In the genomic region with DNA sequence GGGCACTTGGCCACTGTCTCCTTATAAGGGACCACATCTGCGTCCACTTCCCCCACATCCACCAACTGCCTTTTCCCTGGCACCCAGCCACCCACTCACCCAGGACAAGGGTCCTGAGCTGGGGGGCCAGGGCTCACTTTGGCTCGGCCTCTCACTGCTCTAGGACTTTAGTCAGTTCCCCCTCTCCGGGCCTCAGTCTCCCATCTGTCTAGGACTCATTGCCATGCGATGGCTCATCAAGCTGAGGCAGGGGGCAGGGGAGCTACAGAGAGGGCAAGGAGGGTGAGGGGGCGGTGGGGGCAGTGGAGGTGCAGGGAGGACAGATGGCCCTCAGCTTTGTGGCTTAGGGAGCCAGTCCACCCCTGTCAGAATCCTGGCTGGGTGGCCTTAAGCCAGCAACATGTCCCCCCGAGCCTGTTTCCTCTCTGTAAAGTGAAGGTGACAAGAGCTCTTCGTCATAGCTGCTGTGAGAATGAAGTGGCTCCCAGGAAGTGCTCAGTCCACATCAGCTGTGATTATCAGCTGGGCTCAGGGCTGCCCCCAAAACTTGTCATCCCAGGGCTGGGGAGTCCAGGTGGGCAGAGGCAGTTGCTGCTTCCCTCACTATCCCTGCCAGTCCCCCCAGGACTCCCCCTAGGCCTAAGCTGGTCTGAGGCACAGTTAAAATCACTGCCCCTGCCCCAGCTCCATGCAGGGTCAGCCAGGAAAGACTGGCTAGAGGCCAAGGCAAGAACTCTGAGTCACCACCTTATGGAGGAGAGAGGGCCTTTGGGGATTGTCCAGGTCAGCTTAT, we compare ENCODE assay signal across 8 cellular contexts. TPM values are rescaled to one million over a fixed set of nuclear protein-coding genes. Genes with fewer than 3 reads are reported as not detected.
DNase-seq lines count a peak whose midpoint lies in the region; ATAC-seq and TF ChIP-seq lines count a peak whose summit lies in the region.

No MANE protein-coding gene starts in this region.

- H3K9me3 ChIP-seq in DOHH2 (ENCODE audit: control insufficient read depth, insufficient read depth, low read length): no peaks in the 10 kb centered on the region
- H3K9me3 ChIP-seq in body of pancreas: no peaks in the 10 kb centered on the region
- no peaks in the 10 kb centered on the region for H3K9me3 ChIP-seq in neuronal stem cell (replicated peaks in 1 of 2; ENCODE audit: control insufficient read depth in 2 of 2, insufficient read depth in 1 of 2, low read depth in 1 of 2, low read length in 2 of 2)

- intact Hi-C loops in body of pancreas (cut with DNase I): no loop called here

- H2BK12ac ChIP-seq in neuronal stem cell (ENCODE audit: low read length): no peak overlapping the region

- TF ChIP-seq POLR2A in NB4 (IDR thresholded peaks at IDR 0.05; ENCODE audit: extremely low read depth, insufficient read length) (no peak), body of pancreas (IDR thresholded peaks at IDR 0.05) (no peak)

- H2AFZ ChIP-seq in neuronal stem cell (ENCODE audit: low read length): no peak overlapping the region

- peaks cover 83% of the 10 kb centered on the region for H3K36me3 ChIP-seq in DOHH2 (ENCODE audit: control insufficient read depth, low read length)
- H3K36me3 ChIP-seq in body of pancreas (replicated peaks in 1 of 2; ENCODE audit: insufficient read depth in 1 of 2, low read depth in 2 of 2): no peaks in the 10 kb centered on the region
- no peaks in the 10 kb centered on the region for H3K36me3 ChIP-seq in neuronal stem cell (replicated peaks in 1 of 2; ENCODE audit: control insufficient read depth in 2 of 2, insufficient read depth in 2 of 2, low read length in 2 of 2)

- H3K4ac ChIP-seq in neuronal stem cell (ENCODE audit: low read length): no peak overlapping the region

- H2BK15ac ChIP-seq in neuronal stem cell (ENCODE audit: low read length): peak overlapping the region; percentile 41

- no peak overlapping the region for H4K8ac ChIP-seq in neuronal stem cell (ENCODE audit: low read depth, low read length)

- H4K91ac ChIP-seq in neuronal stem cell (ENCODE audit: low read depth, low read length, poor library complexity): no peak overlapping the region

- 74 to 77% methylated on average over 6 to 7 of the region's 7 CpGs for WGBS in body of pancreas, 2 donors
- WGBS in neuronal stem cell (ENCODE audit: extremely low coverage in 2 of 2, insufficient read length in 2 of 2, insufficient replicate concordance in 1 of 2), 2 donors: no CpG with 5 or more reads among the region's 7 CpGs

- TF ChIP-seq CTCF in DOHH2 (IDR thresholded peaks at IDR 0.05; ENCODE audit: low read depth, low read length, poor library complexity, severe bottlenecking) (no peak), NB4 (IDR thresholded peaks at IDR 0.05; ENCODE audit: low read depth, low read length) (no peak), body of pancreas (IDR thresholded peaks at IDR 0.05) (no peak)

- no peaks in the 10 kb centered on the region for H3K9me2 ChIP-seq in DOHH2 (replicated peaks; ENCODE audit: control insufficient read depth, low read length)

- peak overlapping the region; percentile 91 for H3K27ac ChIP-seq in DOHH2 (ENCODE audit: low read depth, low read length)
- peak overlapping the region in 2 of 4 donors; percentile 18 to 25 for H3K27ac ChIP-seq in body of pancreas
- H3K27ac ChIP-seq in neuronal stem cell (replicated peaks; ENCODE audit: low read length): no peak overlapping the region

- H3F3A ChIP-seq in DOHH2 (ENCODE audit: control insufficient read depth, insufficient read depth): peaks cover 12% of the 10 kb centered on the region

- peaks cover 30% of the 10 kb centered on the region for H3K79me2 ChIP-seq in DOHH2 (ENCODE audit: control insufficient read depth, low read length)

- no peak overlapping the region for H2BK120ac ChIP-seq in neuronal stem cell (ENCODE audit: low read depth, low read length)

- no peaks in the 10 kb centered on the region for H4K20me1 ChIP-seq in DOHH2 (ENCODE audit: control insufficient read depth, insufficient read depth, low read depth, low read length)

- H2AK5ac ChIP-seq in neuronal stem cell (ENCODE audit: low read depth, low read length): peak overlapping the region; percentile 77

- peak overlapping the region; percentile 61 for H3K4me3 ChIP-seq in DOHH2 (ENCODE audit: low read length)
- no peak overlapping the region for H3K4me3 ChIP-seq in NB4 (ENCODE audit: low read depth, low read length)
- no peak overlapping the region for H3K4me3 ChIP-seq in body of pancreas
- no peak overlapping the region for H3K4me3 ChIP-seq in neuronal stem cell (ENCODE audit: low read length in 2 of 2)

- H3K9ac ChIP-seq in neuronal stem cell (ENCODE audit: low read depth, low read length, poor library complexity): peak overlapping the region; percentile 33

- H3K18ac ChIP-seq in neuronal stem cell (ENCODE audit: low read length): peak overlapping the region; percentile 54

- peak overlapping the region; percentile 73 for H3K4me2 ChIP-seq in DOHH2 (ENCODE audit: low read length)
- no peak overlapping the region for H3K4me2 ChIP-seq in neuronal stem cell (ENCODE audit: insufficient read depth, low read length, poor library complexity, severe bottlenecking)

- no peaks in the 10 kb centered on the region for H3K79me1 ChIP-seq in neuronal stem cell (ENCODE audit: low read depth, low read length)

- H2BK5ac ChIP-seq in neuronal stem cell (ENCODE audit: low read length): no peak overlapping the region

- H3K27me3 ChIP-seq in DOHH2 (ENCODE audit: control insufficient read depth, low read length) (no peaks in the 10 kb centered on the region), body of pancreas (no peaks in the 10 kb centered on the region), neuronal stem cell (ENCODE audit: control insufficient read depth in 3 of 3, insufficient read depth in 3 of 3, low read depth in 1 of 3, low read length in 3 of 3) (peaks cover 0 to 48% (median 0%) of the 10 kb centered on the region in 3 experiments)

- peak overlapping the region; percentile 50 for H3K14ac ChIP-seq in neuronal stem cell (ENCODE audit: low read length)

- H3K4me1 ChIP-seq in DOHH2 (ENCODE audit: control insufficient read depth, low read length): peaks cover 63% of the 10 kb centered on the region
- peaks cover 15% of the 10 kb centered on the region for H3K4me1 ChIP-seq in body of pancreas
- no peaks in the 10 kb centered on the region for H3K4me1 ChIP-seq in neuronal stem cell (ENCODE audit: control insufficient read depth in 2 of 2, insufficient read depth in 1 of 2, low read depth in 1 of 2, low read length in 2 of 2)

- H3K23ac ChIP-seq in neuronal stem cell (ENCODE audit: low read depth, low read length, poor library complexity): peak overlapping the region; percentile 77

- DNase-seq in NB4 (ENCODE audit: low read depth) (peak; percentile 54), body of pancreas (peak in 2 of 4 donors; percentile 26 to 53), neuronal stem cell (ENCODE audit: low spot score) (no peak), midbrain (lab: John Stamatoyannopoulos, UW) (no peak), NCI-H2029 treated with DMSO at 0.1 percent for 48 hours (lab: John Stamatoyannopoulos, UW) (no peak)

- ATAC-seq in body of pancreas (peak; percentile 8), GM19351 (IDR thresholded peaks at IDR 0.05; ENCODE audit: unreplicated experiment) (no peak), GM19452 (IDR thresholded peaks at IDR 0.05; ENCODE audit: unreplicated experiment) (no peak)

RNA-seq across cellular contexts. Expression of a gene that starts 14.9 kb away (rescaled TPM):
- total RNA-seq in body of pancreas: 1 to 10 TPM; 4.3 to 4.9 TPM
- 1.2 TPM for polyA plus RNA-seq in neuronal stem cell (2013, experiment 1 of 2)
- 1.1 TPM for polyA plus RNA-seq in neuronal stem cell (2013, experiment 2 of 2)

RNA-seq across cellular contexts. Expression of a gene that starts 16.9 kb away (rescaled TPM):
- total RNA-seq in body of pancreas: 1 to 10 TPM; 1.3 to 4.2 TPM
- polyA plus RNA-seq in neuronal stem cell (2013, experiment 1 of 2): 0.22 TPM
- 0.28 TPM for polyA plus RNA-seq in neuronal stem cell (2013, experiment 2 of 2)

RNA-seq across cellular contexts. Expression of a gene that starts 41.2 kb away (rescaled TPM):
- total RNA-seq in body of pancreas: 1 to 10 TPM; 2.0 to 4.7 TPM
- polyA plus RNA-seq in neuronal stem cell (2013, experiment 1 of 2): 17.0 TPM
- polyA plus RNA-seq in neuronal stem cell (2013, experiment 2 of 2): 18.2 TPM

RNA-seq across cellular contexts. Expression of a gene that starts 53.1 kb away (rescaled TPM):
- total RNA-seq in body of pancreas: 1 to 10 TPM; 2.3 to 7.9 TPM
- not detected for polyA plus RNA-seq in neuronal stem cell (2013, experiment 1 of 2)
- polyA plus RNA-seq in neuronal stem cell (2013, experiment 2 of 2): not detected
